In the genomic region with DNA sequence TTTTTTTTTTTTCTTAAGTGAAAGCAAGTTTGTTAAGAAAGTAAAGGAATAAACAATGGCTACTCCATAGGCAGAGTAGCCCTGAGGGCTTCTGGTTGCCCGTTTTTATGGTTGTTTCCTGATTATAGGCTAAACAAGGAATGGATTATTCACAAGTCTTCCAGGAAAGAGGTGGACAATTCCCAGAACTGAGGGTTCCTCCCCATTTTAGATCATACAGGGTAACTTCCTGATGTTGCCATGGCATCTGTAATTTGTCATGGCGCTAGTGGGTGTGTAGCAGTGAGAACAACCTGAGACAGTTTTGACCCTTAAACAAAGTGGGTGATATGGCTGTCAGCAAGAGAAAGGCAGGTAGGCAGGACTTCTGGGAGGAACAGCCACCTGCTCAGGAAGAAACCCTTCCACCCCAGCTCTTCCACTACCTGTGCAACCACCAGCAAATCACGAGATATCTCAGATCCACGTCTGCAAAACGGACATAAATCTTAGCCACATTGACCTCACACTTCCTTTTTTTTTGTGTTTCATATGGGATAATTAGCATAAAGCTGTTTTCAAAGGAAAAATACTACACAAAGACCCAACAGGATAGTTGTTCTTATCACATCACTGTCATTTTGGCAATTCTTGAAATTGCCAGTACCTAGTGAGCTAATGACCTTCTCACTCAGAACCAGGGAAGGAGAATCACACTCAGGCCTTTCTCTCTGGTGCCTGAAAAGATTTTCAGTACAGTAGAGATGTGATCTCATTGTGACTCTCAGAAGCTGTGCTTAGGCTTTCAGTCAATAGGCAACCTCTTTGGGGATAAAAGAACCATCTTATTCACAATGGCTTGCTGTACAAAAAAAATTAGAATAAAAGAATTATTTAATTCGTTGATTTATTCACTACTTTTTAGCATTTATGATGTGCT, we compare ENCODE assay signal across 9 cellular contexts.
DNase-seq lines count a peak whose midpoint lies in the region; ATAC-seq, FAIRE-seq and TF ChIP-seq lines count a peak whose summit lies in the region.
"Had no signal": no experiment of that assay in that cellular context is flagged by ENCODE, and none has a peak within 500 bp of the region (broad histone marks: within the 10 kb centered on the region; RNA-seq: fewer than 3 reads in every experiment).

No MANE protein-coding gene starts in this region.

- no peaks in the 10 kb centered on the region for H3K9me3 ChIP-seq in OCI-LY1 (ENCODE audit: low read length)

- no peak for FAIRE-seq in D721Med (lab: Jason Lieb, UNC)

- H3K36me3 ChIP-seq in OCI-LY1 (ENCODE audit: insufficient read depth, low read length), result no peaks in the 10 kb centered on the region

- no peak overlapping the region for H3K4me3 Mint-ChIP-seq in activated T-cell treated with anti-CD3 and anti-CD28 coated beads, Interleukin-2, amount 50 U/mL, for 24 hours
- H3K4me3 Mint-ChIP-seq in stimulated activated naive B cell treated with anti-CD40 and anti-IgM and Interleukin-4, amounts not matched to agents 10 μg/mL and 1 μg/mL and 100 μg/mL, for 72 hours, result peak overlapping the region; percentile 15 to 66

- H3F3A ChIP-seq in OCI-LY1 (ENCODE audit: insufficient read depth, low read length), result 0 out of 2 replicates have a peak, but pooled peaks cover 7% of the 10 kb centered on the region

- ATAC-seq in HG02885 (IDR thresholded peaks at IDR 0.05; ENCODE audit: poor library complexity, unreplicated experiment), result peak; percentile 38
- peak; percentile 40 to 42 for ATAC-seq in stimulated activated naive B cell treated with anti-CD40 and anti-IgM and Interleukin-4, amounts not matched to agents 10 μg/mL and 1 μg/mL and 100 μg/mL, for 72 hours (replicated peaks)

- peak overlapping the region; percentile 64 for H3K27ac ChIP-seq in OCI-LY1 (ENCODE audit: low read depth, low read length, poor library complexity, severe bottlenecking)

- H2AFZ ChIP-seq in OCI-LY1 (ENCODE audit: low read length), result peak overlapping the region; percentile 71; the same call in 1 of the 2 replicates

- TF ChIP-seq CTCF in OCI-LY1 (IDR thresholded peaks at IDR 0.05; ENCODE audit: low read length) (no peak), D721Med (IDR thresholded peaks at IDR 0.05; ENCODE audit: insufficient read depth, missing control alignments) (no peak)

- H3K9me3 Mint-ChIP-seq in activated T-cell treated with anti-CD3 and anti-CD28 coated beads, Interleukin-2, amount 50 U/mL, for 24 hours, result no peaks in the 10 kb centered on the region
- H3K9me3 Mint-ChIP-seq in stimulated activated naive B cell treated with anti-CD40 and anti-IgM and Interleukin-4, amounts not matched to agents 10 μg/mL and 1 μg/mL and 100 μg/mL, for 72 hours, result peaks cover 0 to 1% of the 10 kb centered on the region in 2 donors

- peaks cover 69% of the 10 kb centered on the region for H3K4me1 Mint-ChIP-seq in activated T-cell treated with anti-CD3 and anti-CD28 coated beads, Interleukin-2, amount 50 U/mL, for 24 hours (ENCODE audit: low read depth)
- peaks cover 57 to 81% of the 10 kb centered on the region in 2 donors for H3K4me1 Mint-ChIP-seq in stimulated activated naive B cell treated with anti-CD40 and anti-IgM and Interleukin-4, amounts not matched to agents 10 μg/mL and 1 μg/mL and 100 μg/mL, for 72 hours

- no peaks in the 10 kb centered on the region for H3K79me2 ChIP-seq in OCI-LY1 (ENCODE audit: insufficient read depth, low read length)

- H3K4me1 ChIP-seq in OCI-LY1 (ENCODE audit: insufficient read depth, low read length, severe bottlenecking), result peaks cover 28% of the 10 kb centered on the region

- no peak overlapping the region for H3K4me3 ChIP-seq in OCI-LY1 (ENCODE audit: low read depth, low read length, poor library complexity, severe bottlenecking)

- H3K36me3 Mint-ChIP-seq in activated T-cell treated with anti-CD3 and anti-CD28 coated beads, Interleukin-2, amount 50 U/mL, for 24 hours (ENCODE audit: low read depth), result no peaks in the 10 kb centered on the region
- peaks cover 2 to 7% of the 10 kb centered on the region in 2 donors for H3K36me3 Mint-ChIP-seq in stimulated activated naive B cell treated with anti-CD40 and anti-IgM and Interleukin-4, amounts not matched to agents 10 μg/mL and 1 μg/mL and 100 μg/mL, for 72 hours

- no peaks in the 10 kb centered on the region for H4K20me1 ChIP-seq in OCI-LY1 (ENCODE audit: insufficient read depth, low read length)

- H3K27me3 ChIP-seq in OCI-LY1 (ENCODE audit: insufficient read depth, low read length), result no peaks in the 10 kb centered on the region

- peak overlapping the region; percentile 29; the same call in 1 of the 2 replicates for H3K4me2 ChIP-seq in OCI-LY1 (ENCODE audit: low read length)

- DNase-seq in activated T-cell treated with anti-CD3 and anti-CD28 coated beads, Interleukin-2, amount 50 U/mL, for 24 hours, result no peak
- DNase-seq in activated T-cell treated with anti-CD3 and anti-CD28 coated beads for 4 hours (no peak), midbrain (lab: John Stamatoyannopoulos, UW) (no peak), HuH-7.5 (ENCODE audit: low spot score) (no peak), D721Med (ENCODE audit: insufficient read length, low spot score) (no peak)
- peak; percentile 66 for DNase-seq in stimulated activated naive B cell treated with anti-CD40 and anti-IgM and Interleukin-4, amounts not matched to agents 10 μg/mL and 1 μg/mL and 100 μg/mL, for 72 hours
- DNase-seq: NCI-H1092 treated with DMSO at 0.1 percent for 48 hours had no signal

- no peak overlapping the region for H3K9ac ChIP-seq in OCI-LY1 (ENCODE audit: low read length)

- H3K27me3 Mint-ChIP-seq in activated T-cell treated with anti-CD3 and anti-CD28 coated beads, Interleukin-2, amount 50 U/mL, for 24 hours, result no peaks in the 10 kb centered on the region
- H3K27me3 Mint-ChIP-seq in stimulated activated naive B cell treated with anti-CD40 and anti-IgM and Interleukin-4, amounts not matched to agents 10 μg/mL and 1 μg/mL and 100 μg/mL, for 72 hours, result no peaks in the 10 kb centered on the region

- H3K27ac Mint-ChIP-seq in activated T-cell treated with anti-CD3 and anti-CD28 coated beads, Interleukin-2, amount 50 U/mL, for 24 hours, result peak overlapping the region; percentile 91
- peak overlapping the region; percentile 95 for H3K27ac Mint-ChIP-seq in stimulated activated naive B cell treated with anti-CD40 and anti-IgM and Interleukin-4, amounts not matched to agents 10 μg/mL and 1 μg/mL and 100 μg/mL, for 72 hours

- no peaks in the 10 kb centered on the region for H3K9me2 ChIP-seq in OCI-LY1 (ENCODE audit: low read depth, low read length)
